ENCODE assay signal across 1 cellular context in the genomic region with DNA sequence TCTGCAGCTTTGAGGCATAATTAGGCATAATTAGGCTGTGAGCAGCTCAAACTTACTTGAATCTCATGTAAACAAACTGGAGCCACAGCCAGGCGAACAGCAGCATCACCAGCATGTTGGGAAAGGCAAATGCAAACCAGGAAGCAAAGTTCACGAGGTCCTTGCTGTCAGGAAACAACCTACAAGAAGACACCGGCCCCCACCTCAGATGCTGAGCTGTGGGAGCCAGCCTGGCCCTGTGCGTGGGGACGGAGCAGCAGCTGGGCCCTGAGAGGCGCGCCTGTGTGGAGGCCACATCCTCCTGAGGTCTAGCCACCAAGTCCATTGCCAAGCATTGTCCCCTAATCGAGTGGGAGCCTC.
TF ChIP-seq lines count a peak whose summit lies in the region.

No MANE protein-coding gene starts in this region.

TF ChIP-seq in HepG2, 621 proteins besides CTCF, POLR2A, EP300 and RAD21 (continued from another document and continues in another):
- no peak for TF ChIP-seq SOX6 (IDR thresholded peaks at IDR 0.05)
- TF ChIP-seq SOX6 (CRISPR knock-in tag; IDR thresholded peaks at IDR 0.05): no peak
- no peak for TF ChIP-seq POLR2AphosphoS2 (IDR thresholded peaks at IDR 0.05; ENCODE audit: low read depth, low read length)
- no peak for TF ChIP-seq CBFB (CRISPR knock-in tag; IDR thresholded peaks at IDR 0.05)
- no peak for TF ChIP-seq NFYB (CRISPR knock-in tag; IDR thresholded peaks at IDR 0.05)
- TF ChIP-seq ZNF264 (CRISPR knock-in tag; IDR thresholded peaks at IDR 0.05): no peak
- TF ChIP-seq ZNF17 (CRISPR knock-in tag; IDR thresholded peaks at IDR 0.05): no peak
- TF ChIP-seq PPARG (CRISPR knock-in tag; conservative IDR thresholded peaks at IDR 0.05): no peak
- TF ChIP-seq ZNF629 (CRISPR knock-in tag; conservative IDR thresholded peaks at IDR 0.05): no peak
- no peak for TF ChIP-seq ZNF570 (CRISPR knock-in tag; IDR thresholded peaks at IDR 0.05; ENCODE audit: borderline replicate concordance)
- no peak for TF ChIP-seq ZNF20 (CRISPR knock-in tag; IDR thresholded peaks at IDR 0.05)
- TF ChIP-seq ZHX1 (CRISPR knock-in tag; IDR thresholded peaks at IDR 0.05; ENCODE audit: low read depth): no peak
- TF ChIP-seq KDM3A (CRISPR knock-in tag; IDR thresholded peaks at IDR 0.05; ENCODE audit: low read depth): 0 out of 2 replicates have a peak, but pooled peaks have one; percentile 36
- TF ChIP-seq, protein P1, sequence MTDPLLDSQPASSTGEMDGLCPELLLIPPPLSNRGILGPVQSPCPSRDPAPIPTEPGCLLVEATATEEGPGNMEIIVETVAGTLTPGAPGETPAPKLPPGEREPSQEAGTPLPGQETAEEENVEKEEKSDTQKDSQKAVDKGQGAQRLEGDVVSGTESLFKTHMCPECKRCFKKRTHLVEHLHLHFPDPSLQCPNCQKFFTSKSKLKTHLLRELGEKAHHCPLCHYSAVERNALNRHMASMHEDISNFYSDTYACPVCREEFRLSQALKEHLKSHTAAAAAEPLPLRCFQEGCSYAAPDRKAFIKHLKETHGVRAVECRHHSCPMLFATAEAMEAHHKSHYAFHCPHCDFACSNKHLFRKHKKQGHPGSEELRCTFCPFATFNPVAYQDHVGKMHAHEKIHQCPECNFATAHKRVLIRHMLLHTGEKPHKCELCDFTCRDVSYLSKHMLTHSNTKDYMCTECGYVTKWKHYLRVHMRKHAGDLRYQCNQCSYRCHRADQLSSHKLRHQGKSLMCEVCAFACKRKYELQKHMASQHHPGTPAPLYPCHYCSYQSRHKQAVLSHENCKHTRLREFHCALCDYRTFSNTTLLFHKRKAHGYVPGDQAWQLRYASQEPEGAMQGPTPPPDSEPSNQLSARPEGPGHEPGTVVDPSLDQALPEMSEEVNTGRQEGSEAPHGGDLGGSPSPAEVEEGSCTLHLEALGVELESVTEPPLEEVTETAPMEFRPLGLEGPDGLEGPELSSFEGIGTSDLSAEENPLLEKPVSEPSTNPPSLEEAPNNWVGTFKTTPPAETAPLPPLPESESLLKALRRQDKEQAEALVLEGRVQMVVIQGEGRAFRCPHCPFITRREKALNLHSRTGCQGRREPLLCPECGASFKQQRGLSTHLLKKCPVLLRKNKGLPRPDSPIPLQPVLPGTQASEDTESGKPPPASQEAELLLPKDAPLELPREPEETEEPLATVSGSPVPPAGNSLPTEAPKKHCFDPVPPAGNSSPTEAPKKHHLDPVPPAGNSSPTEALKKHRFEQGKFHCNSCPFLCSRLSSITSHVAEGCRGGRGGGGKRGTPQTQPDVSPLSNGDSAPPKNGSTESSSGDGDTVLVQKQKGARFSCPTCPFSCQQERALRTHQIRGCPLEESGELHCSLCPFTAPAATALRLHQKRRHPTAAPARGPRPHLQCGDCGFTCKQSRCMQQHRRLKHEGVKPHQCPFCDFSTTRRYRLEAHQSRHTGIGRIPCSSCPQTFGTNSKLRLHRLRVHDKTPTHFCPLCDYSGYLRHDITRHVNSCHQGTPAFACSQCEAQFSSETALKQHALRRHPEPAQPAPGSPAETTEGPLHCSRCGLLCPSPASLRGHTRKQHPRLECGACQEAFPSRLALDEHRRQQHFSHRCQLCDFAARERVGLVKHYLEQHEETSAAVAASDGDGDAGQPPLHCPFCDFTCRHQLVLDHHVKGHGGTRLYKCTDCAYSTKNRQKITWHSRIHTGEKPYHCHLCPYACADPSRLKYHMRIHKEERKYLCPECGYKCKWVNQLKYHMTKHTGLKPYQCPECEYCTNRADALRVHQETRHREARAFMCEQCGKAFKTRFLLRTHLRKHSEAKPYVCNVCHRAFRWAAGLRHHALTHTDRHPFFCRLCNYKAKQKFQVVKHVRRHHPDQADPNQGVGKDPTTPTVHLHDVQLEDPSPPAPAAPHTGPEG (CRISPR knock-in tag; IDR thresholded peaks at IDR 0.05): no peak
- TF ChIP-seq RFXAP (CRISPR knock-in tag; IDR thresholded peaks at IDR 0.05; ENCODE audit: borderline replicate concordance): no peak
- no peak for TF ChIP-seq MEIS1 (CRISPR knock-in tag; IDR thresholded peaks at IDR 0.05; ENCODE audit: borderline replicate concordance)
- TF ChIP-seq ZNF225 (CRISPR knock-in tag; IDR thresholded peaks at IDR 0.05): no peak
- no peak for TF ChIP-seq KDM5A (IDR thresholded peaks at IDR 0.05; ENCODE audit: borderline replicate concordance, low read length)
- no peak for TF ChIP-seq ZNF224 (CRISPR knock-in tag; IDR thresholded peaks at IDR 0.05)
- TF ChIP-seq RARA (CRISPR knock-in tag; IDR thresholded peaks at IDR 0.05): no peak
- TF ChIP-seq, protein P2, sequence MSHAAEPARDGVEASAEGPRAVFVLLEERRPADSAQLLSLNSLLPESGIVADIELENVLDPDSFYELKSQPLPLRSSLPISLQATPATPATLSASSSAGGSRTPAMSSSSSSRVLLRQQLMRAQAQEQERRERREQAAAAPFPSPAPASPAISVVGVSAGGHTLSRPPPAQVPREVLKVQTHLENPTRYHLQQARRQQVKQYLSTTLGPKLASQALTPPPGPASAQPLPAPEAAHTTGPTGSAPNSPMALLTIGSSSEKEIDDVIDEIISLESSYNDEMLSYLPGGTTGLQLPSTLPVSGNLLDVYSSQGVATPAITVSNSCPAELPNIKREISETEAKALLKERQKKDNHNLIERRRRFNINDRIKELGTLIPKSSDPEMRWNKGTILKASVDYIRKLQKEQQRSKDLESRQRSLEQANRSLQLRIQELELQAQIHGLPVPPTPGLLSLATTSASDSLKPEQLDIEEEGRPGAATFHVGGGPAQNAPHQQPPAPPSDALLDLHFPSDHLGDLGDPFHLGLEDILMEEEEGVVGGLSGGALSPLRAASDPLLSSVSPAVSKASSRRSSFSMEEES (CRISPR knock-in tag; IDR thresholded peaks at IDR 0.05): peak; percentile 19
- TF ChIP-seq ZBTB21 (CRISPR knock-in tag; IDR thresholded peaks at IDR 0.05): no peak
- no peak for TF ChIP-seq REXO4 (CRISPR knock-in tag; IDR thresholded peaks at IDR 0.05; ENCODE audit: borderline replicate concordance)
- TF ChIP-seq ATF7-NPFF (CRISPR knock-in tag; IDR thresholded peaks at IDR 0.05; ENCODE audit: low read depth): no peak
- TF ChIP-seq, protein P3, sequence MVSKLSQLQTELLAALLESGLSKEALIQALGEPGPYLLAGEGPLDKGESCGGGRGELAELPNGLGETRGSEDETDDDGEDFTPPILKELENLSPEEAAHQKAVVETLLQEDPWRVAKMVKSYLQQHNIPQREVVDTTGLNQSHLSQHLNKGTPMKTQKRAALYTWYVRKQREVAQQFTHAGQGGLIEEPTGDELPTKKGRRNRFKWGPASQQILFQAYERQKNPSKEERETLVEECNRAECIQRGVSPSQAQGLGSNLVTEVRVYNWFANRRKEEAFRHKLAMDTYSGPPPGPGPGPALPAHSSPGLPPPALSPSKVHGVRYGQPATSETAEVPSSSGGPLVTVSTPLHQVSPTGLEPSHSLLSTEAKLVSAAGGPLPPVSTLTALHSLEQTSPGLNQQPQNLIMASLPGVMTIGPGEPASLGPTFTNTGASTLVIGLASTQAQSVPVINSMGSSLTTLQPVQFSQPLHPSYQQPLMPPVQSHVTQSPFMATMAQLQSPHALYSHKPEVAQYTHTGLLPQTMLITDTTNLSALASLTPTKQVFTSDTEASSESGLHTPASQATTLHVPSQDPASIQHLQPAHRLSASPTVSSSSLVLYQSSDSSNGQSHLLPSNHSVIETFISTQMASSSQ (IDR thresholded peaks at IDR 0.05; ENCODE audit: low read depth): no peak
- TF ChIP-seq, protein P3 (CRISPR knock-in tag; IDR thresholded peaks at IDR 0.05; ENCODE audit: borderline replicate concordance): no peak
- no peak for TF ChIP-seq GTF3A (CRISPR knock-in tag; conservative IDR thresholded peaks at IDR 0.05)
- no peak for TF ChIP-seq ZNF333 (CRISPR knock-in tag; IDR thresholded peaks at IDR 0.05; ENCODE audit: borderline replicate concordance)
- TF ChIP-seq RBM22 (optimal IDR thresholded peaks at IDR 0.05; ENCODE audit: low read length): no peak
- no peak for TF ChIP-seq CREM (IDR thresholded peaks at IDR 0.05)
- TF ChIP-seq CREM (CRISPR knock-in tag; IDR thresholded peaks at IDR 0.05): no peak
- TF ChIP-seq, protein P4, sequence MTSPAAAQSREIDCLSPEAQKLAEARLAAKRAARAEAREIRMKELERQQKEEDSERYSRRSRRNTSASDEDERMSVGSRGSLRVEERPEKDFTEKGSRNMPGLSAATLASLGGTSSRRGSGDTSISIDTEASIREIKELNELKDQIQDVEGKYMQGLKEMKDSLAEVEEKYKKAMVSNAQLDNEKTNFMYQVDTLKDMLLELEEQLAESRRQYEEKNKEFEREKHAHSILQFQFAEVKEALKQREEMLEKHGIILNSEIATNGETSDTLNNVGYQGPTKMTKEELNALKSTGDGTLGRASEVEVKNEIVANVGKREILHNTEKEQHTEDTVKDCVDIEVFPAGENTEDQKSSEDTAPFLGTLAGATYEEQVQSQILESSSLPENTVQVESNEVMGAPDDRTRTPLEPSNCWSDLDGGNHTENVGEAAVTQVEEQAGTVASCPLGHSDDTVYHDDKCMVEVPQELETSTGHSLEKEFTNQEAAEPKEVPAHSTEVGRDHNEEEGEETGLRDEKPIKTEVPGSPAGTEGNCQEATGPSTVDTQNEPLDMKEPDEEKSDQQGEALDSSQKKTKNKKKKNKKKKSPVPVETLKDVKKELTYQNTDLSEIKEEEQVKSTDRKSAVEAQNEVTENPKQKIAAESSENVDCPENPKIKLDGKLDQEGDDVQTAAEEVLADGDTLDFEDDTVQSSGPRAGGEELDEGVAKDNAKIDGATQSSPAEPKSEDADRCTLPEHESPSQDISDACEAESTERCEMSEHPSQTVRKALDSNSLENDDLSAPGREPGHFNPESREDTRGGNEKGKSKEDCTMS (CRISPR knock-in tag; conservative IDR thresholded peaks at IDR 0.05): no peak
- no peak for TF ChIP-seq DR1 (CRISPR knock-in tag; IDR thresholded peaks at IDR 0.05)
- TF ChIP-seq STAT5B (CRISPR knock-in tag; IDR thresholded peaks at IDR 0.05): 0 out of 2 replicates have a peak, but pooled peaks have one; percentile 39
- no peak for TF ChIP-seq SMAD9 (CRISPR knock-in tag; IDR thresholded peaks at IDR 0.05)
- TF ChIP-seq, protein P5, sequence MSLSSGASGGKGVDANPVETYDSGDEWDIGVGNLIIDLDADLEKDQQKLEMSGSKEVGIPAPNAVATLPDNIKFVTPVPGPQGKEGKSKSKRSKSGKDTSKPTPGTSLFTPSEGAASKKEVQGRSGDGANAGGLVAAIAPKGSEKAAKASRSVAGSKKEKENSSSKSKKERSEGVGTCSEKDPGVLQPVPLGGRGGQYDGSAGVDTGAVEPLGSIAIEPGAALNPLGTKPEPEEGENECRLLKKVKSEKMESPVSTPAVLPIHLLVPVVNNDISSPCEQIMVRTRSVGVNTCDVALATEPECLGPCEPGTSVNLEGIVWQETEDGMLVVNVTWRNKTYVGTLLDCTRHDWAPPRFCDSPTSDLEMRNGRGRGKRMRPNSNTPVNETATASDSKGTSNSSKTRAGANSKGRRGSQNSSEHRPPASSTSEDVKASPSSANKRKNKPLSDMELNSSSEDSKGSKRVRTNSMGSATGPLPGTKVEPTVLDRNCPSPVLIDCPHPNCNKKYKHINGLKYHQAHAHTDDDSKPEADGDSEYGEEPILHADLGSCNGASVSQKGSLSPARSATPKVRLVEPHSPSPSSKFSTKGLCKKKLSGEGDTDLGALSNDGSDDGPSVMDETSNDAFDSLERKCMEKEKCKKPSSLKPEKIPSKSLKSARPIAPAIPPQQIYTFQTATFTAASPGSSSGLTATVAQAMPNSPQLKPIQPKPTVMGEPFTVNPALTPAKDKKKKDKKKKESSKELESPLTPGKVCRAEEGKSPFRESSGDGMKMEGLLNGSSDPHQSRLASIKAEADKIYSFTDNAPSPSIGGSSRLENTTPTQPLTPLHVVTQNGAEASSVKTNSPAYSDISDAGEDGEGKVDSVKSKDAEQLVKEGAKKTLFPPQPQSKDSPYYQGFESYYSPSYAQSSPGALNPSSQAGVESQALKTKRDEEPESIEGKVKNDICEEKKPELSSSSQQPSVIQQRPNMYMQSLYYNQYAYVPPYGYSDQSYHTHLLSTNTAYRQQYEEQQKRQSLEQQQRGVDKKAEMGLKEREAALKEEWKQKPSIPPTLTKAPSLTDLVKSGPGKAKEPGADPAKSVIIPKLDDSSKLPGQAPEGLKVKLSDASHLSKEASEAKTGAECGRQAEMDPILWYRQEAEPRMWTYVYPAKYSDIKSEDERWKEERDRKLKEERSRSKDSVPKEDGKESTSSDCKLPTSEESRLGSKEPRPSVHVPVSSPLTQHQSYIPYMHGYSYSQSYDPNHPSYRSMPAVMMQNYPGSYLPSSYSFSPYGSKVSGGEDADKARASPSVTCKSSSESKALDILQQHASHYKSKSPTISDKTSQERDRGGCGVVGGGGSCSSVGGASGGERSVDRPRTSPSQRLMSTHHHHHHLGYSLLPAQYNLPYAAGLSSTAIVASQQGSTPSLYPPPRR (CRISPR knock-in tag; IDR thresholded peaks at IDR 0.05; ENCODE audit: borderline replicate concordance): no peak
